In genomic region chr10:71860243-71861029, GRCh38 we compare ENCODE assay signal across 1 cellular context.
A peak's percentile ranks its signal among the peaks of the same experiment; 100 is the strongest.
TF ChIP-seq lines count a peak whose summit lies in the region.

No MANE protein-coding gene starts in this region.

TF ChIP-seq in HepG2, 621 proteins besides CTCF, POLR2A, EP300 and RAD21 (continued from another document and continues in another):
- no peak for TF ChIP-seq RERE (CRISPR knock-in tag; IDR thresholded peaks at IDR 0.05; ENCODE audit: low read depth)
- TF ChIP-seq ZZZ3 (CRISPR knock-in tag; IDR thresholded peaks at IDR 0.05; ENCODE audit: borderline replicate concordance): no peak; the same call in 1 of the 2 replicates
- TF ChIP-seq NR2F2 (IDR thresholded peaks at IDR 0.05; ENCODE audit: borderline replicate concordance, low read depth): no peak
- 0 out of 2 replicates have a peak, but pooled peaks have one; percentile 18 for TF ChIP-seq JUND (CRISPR knock-in tag; IDR thresholded peaks at IDR 0.05)
- no peak for TF ChIP-seq KDM5A (IDR thresholded peaks at IDR 0.05; ENCODE audit: borderline replicate concordance, low read length)
- TF ChIP-seq POGZ (CRISPR knock-in tag; IDR thresholded peaks at IDR 0.05): no peak
- no peak for TF ChIP-seq BCL6 (CRISPR knock-in tag; IDR thresholded peaks at IDR 0.05)
- TF ChIP-seq ZNF180 (CRISPR knock-in tag; IDR thresholded peaks at IDR 0.05; ENCODE audit: borderline replicate concordance, low read depth): no peak
- TF ChIP-seq ZNF296 (CRISPR knock-in tag; conservative IDR thresholded peaks at IDR 0.05): no peak
- TF ChIP-seq ZNF232 (CRISPR knock-in tag; IDR thresholded peaks at IDR 0.05; ENCODE audit: borderline replicate concordance): no peak
- TF ChIP-seq ZNF891 (CRISPR knock-in tag; IDR thresholded peaks at IDR 0.05): no peak
- no peak for TF ChIP-seq FOXO4 (CRISPR knock-in tag; conservative IDR thresholded peaks at IDR 0.05)
- TF ChIP-seq EHMT2 (IDR thresholded peaks at IDR 0.05; ENCODE audit: borderline replicate concordance, low read depth, low read length): no peak
- no peak for TF ChIP-seq ZNF432 (CRISPR knock-in tag; IDR thresholded peaks at IDR 0.05; ENCODE audit: borderline replicate concordance)
- TF ChIP-seq ZNF570 (CRISPR knock-in tag; IDR thresholded peaks at IDR 0.05; ENCODE audit: borderline replicate concordance): no peak
- TF ChIP-seq ZNF577 (CRISPR knock-in tag; IDR thresholded peaks at IDR 0.05; ENCODE audit: borderline replicate concordance, low read depth): no peak
- no peak for TF ChIP-seq ZNF225 (CRISPR knock-in tag; IDR thresholded peaks at IDR 0.05)
- no peak for TF ChIP-seq TBX2 (CRISPR knock-in tag; IDR thresholded peaks at IDR 0.05; ENCODE audit: borderline replicate concordance)
- no peak for TF ChIP-seq MNT (IDR thresholded peaks at IDR 0.05)
- TF ChIP-seq MLLT10 (CRISPR knock-in tag; IDR thresholded peaks at IDR 0.05): no peak
- peak; percentile 51; the same call in 1 of the 2 replicates for TF ChIP-seq ZNF572 (CRISPR knock-in tag; IDR thresholded peaks at IDR 0.05)
- 0 out of 2 replicates have a peak, but pooled peaks have one; percentile 44 for TF ChIP-seq IRF2 (CRISPR knock-in tag; IDR thresholded peaks at IDR 0.05)
- TF ChIP-seq ZNF382 (CRISPR knock-in tag; IDR thresholded peaks at IDR 0.05; ENCODE audit: borderline replicate concordance): no peak
- TF ChIP-seq ZMYM3 (CRISPR knock-in tag; IDR thresholded peaks at IDR 0.05): 0 out of 2 replicates have a peak, but pooled peaks have one; percentile 22
- no peak for TF ChIP-seq ZNF580 (CRISPR knock-in tag; IDR thresholded peaks at IDR 0.05; ENCODE audit: borderline replicate concordance, low read depth)
- TF ChIP-seq RXRB (CRISPR knock-in tag; IDR thresholded peaks at IDR 0.05; ENCODE audit: borderline replicate concordance): peak; percentile 61; the same call in 1 of the 2 replicates
- no peak for TF ChIP-seq MBNL3 (CRISPR knock-in tag; conservative IDR thresholded peaks at IDR 0.05)
- no peak for TF ChIP-seq ZSCAN5A (CRISPR knock-in tag; IDR thresholded peaks at IDR 0.05; ENCODE audit: borderline replicate concordance)
- no peak for TF ChIP-seq AFF4 (CRISPR knock-in tag; IDR thresholded peaks at IDR 0.05)
- peak; percentile 59; the same call in 1 of the 2 replicates for TF ChIP-seq ZNF350 (CRISPR knock-in tag; IDR thresholded peaks at IDR 0.05; ENCODE audit: borderline replicate concordance, low read depth)
- TF ChIP-seq ZNF138 (CRISPR knock-in tag; IDR thresholded peaks at IDR 0.05; ENCODE audit: low read depth): no peak
- no peak for TF ChIP-seq ELK4 (CRISPR knock-in tag; IDR thresholded peaks at IDR 0.05; ENCODE audit: borderline replicate concordance)
- TF ChIP-seq STAT5B (CRISPR knock-in tag; IDR thresholded peaks at IDR 0.05): no peak
- no peak for TF ChIP-seq ZNF484 (CRISPR knock-in tag; IDR thresholded peaks at IDR 0.05; ENCODE audit: borderline replicate concordance, low read depth)
- TF ChIP-seq SSRP1 (CRISPR knock-in tag; IDR thresholded peaks at IDR 0.05): no peak
- no peak for TF ChIP-seq ZNF740 (CRISPR knock-in tag; IDR thresholded peaks at IDR 0.05)
- TF ChIP-seq ZNF136 (CRISPR knock-in tag; IDR thresholded peaks at IDR 0.05; ENCODE audit: low read depth): no peak
- no peak for TF ChIP-seq IRF1 (CRISPR knock-in tag; IDR thresholded peaks at IDR 0.05; ENCODE audit: low read depth)
